In genomic region chr14:104161601-104162367, GRCh38 we compare ENCODE assay signal across 15 cellular contexts. TPM values are rescaled to one million over a fixed set of nuclear protein-coding genes. Genes with fewer than 3 reads are reported as not detected.
"Had no signal": no experiment of that assay in that cellular context is flagged by ENCODE, and none has a peak within 500 bp of the region (broad histone marks: within the 10 kb centered on the region; RNA-seq: fewer than 3 reads in every experiment).

No MANE protein-coding gene starts in this region.

- H3K27me3 ChIP-seq: left lung had no signal

- H3K4me1 ChIP-seq: gastrocnemius medialis, left lung had no signal

- DNase-seq: activated CD4-positive, alpha-beta T cell treated with anti-CD3 and anti-CD28 coated beads for 36 hours; activated CD4-positive, alpha-beta T cell treated with anti-CD3 and anti-CD28 coated beads, Interleukin-2, amount 50 U/mL, for 48 hours; activated gamma-delta T cell treated with Interleukin-2 at 50 U/mL for 16 hours; cerebellar nuclear complex; cortex of kidney; gastrocnemius medialis; head of caudate nucleus; kidney; left lung; occipital lobe; posterior cingulate gyrus; stimulated activated CD8-positive, alpha-beta memory T cell treated with anti-CD3 and anti-CD28 coated beads, Interleukin-4, amount 100 ng/mL, for 48 hours; stimulated activated naive CD4-positive, alpha-beta T cell had no signal

- H3K9me3 ChIP-seq: gastrocnemius medialis, left lung had no signal

- H3K4me3 ChIP-seq: gastrocnemius medialis, left lung had no signal

- ATAC-seq: activated CD4-positive, alpha-beta T cell treated with anti-CD3 and anti-CD28 coated beads for 36 hours; gastrocnemius medialis; left lung; natural killer cell treated with Interleukin-12 subunit alpha and Interleukin-12 subunit beta and Interleukin-15 and Interleukin-18, amount 100 ng/mL, for 72 hours; WTC11 had no signal

- H3K27ac ChIP-seq: gastrocnemius medialis, left lung had no signal

- H3K36me3 ChIP-seq: gastrocnemius medialis, left lung had no signal

RNA-seq across cellular contexts. Expression of gene KIF26A, which starts 23.4 kb away (rescaled TPM):
- total RNA-seq: natural killer cell treated with Interleukin-12 subunit alpha and Interleukin-12 subunit beta and Interleukin-15 and Interleukin-18, amount 100 ng/mL, for 72 hours had no signal
